21 cellular contexts compared by ENCODE assay signal in genomic region chr2:219625179-219625578, GRCh38. TPM values are rescaled to one million over a fixed set of nuclear protein-coding genes. Genes with fewer than 3 reads are reported as not detected.
DNase-seq lines count a peak whose midpoint lies in the region; ATAC-seq and TF ChIP-seq lines count a peak whose summit lies in the region.
"Had no signal": no experiment of that assay in that cellular context is flagged by ENCODE, and none has a peak within 500 bp of the region (broad histone marks: within the 10 kb centered on the region; RNA-seq: fewer than 3 reads in every experiment).

No MANE protein-coding gene starts in this region.

- ATAC-seq in heart right ventricle (no peak), left ventricle myocardium superior (no peak), GM18520 (IDR thresholded peaks at IDR 0.05; ENCODE audit: unreplicated experiment) (no peak)
- no peak for ATAC-seq in CD4-positive, alpha-beta T cell (ENCODE audit: poor library complexity)
- ATAC-seq: CD8-positive, alpha-beta T cell; HCT116 had no signal

- WGBS in heart right ventricle, 2 donors = 83 to 84% methylated on average over 5 of the region's 5 CpGs
- 92 to 96% (median 94%) methylated on average over 3 to 5 of the region's 5 CpGs for WGBS in spleen, 5 donors

- no peaks in the 10 kb centered on the region for H3K9me3 Mint-ChIP-seq in CD4-positive, alpha-beta T cell
- H3K9me3 Mint-ChIP-seq in nephron = no peaks in the 10 kb centered on the region
- H3K9me3 Mint-ChIP-seq: CD8-positive, alpha-beta T cell; HFFc6 had no signal

- peaks cover 0 to 38% (median 9%) of the 10 kb centered on the region in 7 donors for H3K27me3 ChIP-seq in heart right ventricle
- peaks cover 29% of the 10 kb centered on the region for H3K27me3 ChIP-seq in CD4-positive, alpha-beta T cell (ENCODE audit: control insufficient read depth, insufficient read depth, low read length)
- peaks cover 0 to 52% (median 25%) of the 10 kb centered on the region in 7 donors for H3K27me3 ChIP-seq in spleen (replicated peaks in 1 of 7)

- TF ChIP-seq CTCF in heart right ventricle (IDR thresholded peaks at IDR 0.05) (no peak), nephron (IDR thresholded peaks at IDR 0.05; ENCODE audit: unreplicated experiment in 3 of 3) (no peak), spleen (IDR thresholded peaks at IDR 0.05 in 8 of 11, conservative IDR thresholded peaks at IDR 0.05 in 3 of 11) (no peak)
- TF ChIP-seq CTCF in CD4-positive, alpha-beta T cell (IDR thresholded peaks at IDR 0.05) = no peak

- DNase-seq in heart right ventricle (no peak), left ventricle myocardium superior (no peak), spleen (peak; percentile 45), NCI-H1105 treated with DMSO at 0.1 percent for 48 hours (lab: John Stamatoyannopoulos, UW) (no peak)
- DNase-seq in CD4-positive, alpha-beta T cell = no peak
- DNase-seq: 8988T; Calu3; CD8-positive, alpha-beta T cell; DMS79 treated with DMSO at 0.1 percent for 48 hours; GF-D8; GOT3; H7; HFFc6 had no signal

- intact Hi-C loops in heart right ventricle (cut with DNase I) = loop anchor here in 3 of 10 donors (5.0 kb wide), 3 partner anchors 53 to 83 kb away; partner anchors contain the start of genes CHPF (in 2 of the 3), TMEM198 (in 2 of the 3), INHA (in 1 of the 3) and OBSL1 (in 1 of the 3)
- intact Hi-C loops in left ventricle myocardium superior (cut with micrococcal nuclease) = no loop called here
- intact Hi-C loops in CD4-positive, alpha-beta T cell (cut with DNase I, micrococcal nuclease) = no loop called here
- intact Hi-C loops in spleen (cut with DNase I; ENCODE audit: low total_unique reads) = no loop called here

- H3K36me3 Mint-ChIP-seq in CD4-positive, alpha-beta T cell (ENCODE audit: low read depth) = no peaks in the 10 kb centered on the region
- H3K36me3 Mint-ChIP-seq in nephron (ENCODE audit: low read depth) = no peaks in the 10 kb centered on the region
- H3K36me3 Mint-ChIP-seq: CD14-positive monocyte; CD8-positive, alpha-beta T cell had no signal

- H3K4me3 ChIP-seq in heart right ventricle (no peak overlapping the region), spleen (no peak overlapping the region)
- H3K4me3 ChIP-seq: BLaER1 had no signal

- H3K4me1 ChIP-seq in heart right ventricle = peaks cover 5 to 71% (median 22%) of the 10 kb centered on the region in 9 donors
- H3K4me1 ChIP-seq in spleen = peaks cover 0 to 19% (median 11%) of the 10 kb centered on the region in 6 donors

- peak overlapping the region in 9 of 10 donors; percentile 29 to 99 (median 94) for H3K27ac ChIP-seq in heart right ventricle
- H3K27ac ChIP-seq in CD4-positive, alpha-beta T cell (ENCODE audit: low read depth, low read length) = no peak overlapping the region
- no peak overlapping the region for H3K27ac ChIP-seq in spleen
- H3K27ac ChIP-seq: BLaER1, HL-60 had no signal

- POLR2A ChIA-PET in CD4-positive, alpha-beta T cell (lab: Charles Lee) = no interaction called here

- peaks cover 38% of the 10 kb centered on the region for H3K27me3 Mint-ChIP-seq in CD4-positive, alpha-beta T cell
- peaks cover 30% of the 10 kb centered on the region for H3K27me3 Mint-ChIP-seq in nephron (ENCODE audit: low read depth)

- no peak overlapping the region for H3K27ac Mint-ChIP-seq in CD4-positive, alpha-beta T cell
- no peak overlapping the region for H3K27ac Mint-ChIP-seq in nephron
- H3K27ac Mint-ChIP-seq: CD8-positive, alpha-beta T cell; HFFc6 had no signal

- no peaks in the 10 kb centered on the region for H3K36me3 ChIP-seq in heart right ventricle
- H3K36me3 ChIP-seq in spleen = no peaks in the 10 kb centered on the region
- H3K36me3 ChIP-seq: BLaER1 had no signal

- H3K4me1 Mint-ChIP-seq in CD4-positive, alpha-beta T cell (ENCODE audit: low read depth) = peaks cover 5% of the 10 kb centered on the region
- peaks cover 20% of the 10 kb centered on the region for H3K4me1 Mint-ChIP-seq in nephron

- CTCF ChIA-PET in CD4-positive, alpha-beta T cell (lab: Charles Lee) = no interaction called here

- no peak for TF ChIP-seq POLR2A in spleen (IDR thresholded peaks at IDR 0.05)

- no peaks in the 10 kb centered on the region for H3K9me3 ChIP-seq in heart right ventricle
- no peaks in the 10 kb centered on the region for H3K9me3 ChIP-seq in CD4-positive, alpha-beta T cell (ENCODE audit: control insufficient read depth, low read length)
- no peaks in the 10 kb centered on the region for H3K9me3 ChIP-seq in spleen
- H3K9me3 ChIP-seq: BLaER1 had no signal

- peak overlapping the region; percentile 58 for H3K4me3 Mint-ChIP-seq in CD4-positive, alpha-beta T cell
- H3K4me3 Mint-ChIP-seq in nephron = peak overlapping the region; percentile 22 to 56 (median 27)
- H3K4me3 Mint-ChIP-seq: CD14-positive monocyte; CD8-positive, alpha-beta T cell; HFFc6 had no signal

RNA-seq across cellular contexts. Expression of gene SLC4A3, which starts 2.3 kb away (rescaled TPM):
- 100 to 1,000 TPM; 339 to 671 (median 422) TPM for total RNA-seq in heart right ventricle
- polyA plus RNA-seq in heart right ventricle = 100 to 1,000 TPM; 197 to 341 TPM
- 456 TPM for total RNA-seq in left ventricle myocardium superior
- total RNA-seq in CD4-positive, alpha-beta T cell = under 1 TPM; 0.16 to 0.20 TPM
- total RNA-seq in spleen = 1 to 10 TPM; 1.6 to 9.2 (median 3.9) TPM
- 1 to 10 TPM in 1 of 3 donors, under 1 TPM in 2; 0.71 to 1.3 (median 0.74) TPM for polyA plus RNA-seq in spleen
- total RNA-seq: CD8-positive, alpha-beta T cell had no signal
- polyA plus RNA-seq: CD14-positive monocyte had no signal

RNA-seq across cellular contexts. Expression of gene STK11IP, which starts 27.5 kb away (rescaled TPM):
- total RNA-seq in heart right ventricle = 10 to 100 TPM in 8 of 10 donors, 1 to 10 TPM in 2; 7.2 to 18.2 (median 12.9) TPM
- polyA plus RNA-seq in heart right ventricle = 10 to 100 TPM; 15.4 to 27.4 TPM
- 14.0 TPM for total RNA-seq in left ventricle myocardium superior
- total RNA-seq in CD4-positive, alpha-beta T cell = 10 to 100 TPM; 23.9 to 27.2 TPM
- total RNA-seq in spleen = 10 to 100 TPM; 25.8 to 57.0 (median 35.9) TPM
- polyA plus RNA-seq in spleen = 10 to 100 TPM; 15.8 to 40.8 (median 40.3) TPM

RNA-seq across cellular contexts. Expression of gene INHA, which starts 53.1 kb away (rescaled TPM):
- total RNA-seq in heart right ventricle (1 to 10 TPM; 1.1 to 4.2 (median 2.5) TPM), left ventricle myocardium superior (1.5 TPM), spleen (under 1 TPM in 1 of 7 donors, not detected in 6; 0.46 TPM)
- polyA plus RNA-seq in heart right ventricle (10 to 100 TPM in 1 of 2 donors, 1 to 10 TPM in 1; 4.0 to 22.1 TPM), spleen (under 1 TPM; 0.08 to 0.46 (median 0.16) TPM)
- total RNA-seq in CD4-positive, alpha-beta T cell = not detected
- total RNA-seq: A673; CD8-positive, alpha-beta T cell; HT1080 had no signal
- polyA plus RNA-seq: CD14-positive monocyte had no signal

RNA-seq across cellular contexts. Expression of gene OBSL1, which starts 53.8 kb away (rescaled TPM):
- total RNA-seq in heart right ventricle = 100 to 1,000 TPM; 161 to 277 (median 171) TPM
- polyA plus RNA-seq in heart right ventricle = 100 to 1,000 TPM; 108 to 310 TPM
- 190 TPM for total RNA-seq in left ventricle myocardium superior
- under 1 TPM; 0.31 to 0.49 TPM for total RNA-seq in CD4-positive, alpha-beta T cell
- total RNA-seq in spleen = 10 to 100 TPM; 26.7 to 51.6 (median 31.1) TPM
- polyA plus RNA-seq in spleen = 10 to 100 TPM; 15.9 to 32.0 (median 27.6) TPM
- polyA plus RNA-seq: CD14-positive monocyte had no signal

Comparison
In these comparisons a context has a peak if more than half of its experiments do, and no peak if none do; other contexts are left out.
1. H3K27ac ChIP-seq: peak in heart right ventricle (9 of 10); none in CD4-positive, alpha-beta T cell (single experiment) and spleen (0 of 8).
2. RNA of gene SLC4A3, which starts 2.3 kb away (total RNA-seq): 339 to 671 TPM in heart right ventricle and 456 TPM in left ventricle myocardium superior (single experiment); 1.6 to 9.2 TPM in spleen and 0.16 to 0.20 TPM in CD4-positive, alpha-beta T cell; every median in the first group is over 10 times any median in the second.